Comparison of ENCODE assay signal across 1 cellular context in the genomic region with DNA sequence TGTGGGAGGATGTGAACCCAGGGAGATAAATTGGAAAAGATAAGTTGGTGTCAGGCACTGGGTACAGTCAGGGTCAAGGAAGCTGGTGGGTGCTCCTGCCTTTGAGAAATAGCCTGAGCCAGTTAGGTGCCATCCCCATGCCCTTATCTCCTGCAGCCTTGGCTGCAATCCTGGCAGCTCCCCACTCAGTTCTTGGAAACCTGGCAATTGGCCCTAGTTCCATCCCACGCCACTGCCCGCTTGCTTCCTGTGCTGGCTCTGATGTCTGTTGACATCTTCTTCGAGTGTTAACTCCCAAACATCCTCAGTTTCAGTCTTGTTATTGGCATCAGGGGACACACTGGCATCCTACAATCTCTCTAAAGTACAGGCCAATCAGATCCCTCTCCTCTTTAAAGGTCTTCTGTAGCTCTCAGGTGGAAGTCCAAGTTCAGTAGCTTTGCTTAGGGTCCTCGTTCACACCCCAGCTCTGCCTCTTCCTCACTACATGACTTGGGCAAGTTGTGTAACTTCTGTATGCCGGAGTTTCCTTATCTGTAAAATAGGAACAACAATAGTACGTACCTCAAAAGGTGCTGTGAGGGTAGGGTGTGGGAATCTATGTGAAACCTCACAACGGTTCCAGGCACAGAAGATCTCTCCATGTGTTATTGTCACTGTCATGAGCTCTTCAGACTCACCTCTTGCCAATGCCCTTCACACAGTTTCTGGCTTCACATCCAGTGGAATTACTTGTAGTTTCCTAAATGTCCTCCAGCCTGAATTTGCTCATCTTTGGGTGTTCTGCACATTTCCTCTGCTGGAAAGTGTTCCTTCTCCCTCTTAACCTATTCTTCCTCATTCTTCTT.
TF ChIP-seq lines count a peak whose summit lies in the region.

No MANE protein-coding gene starts in this region.

TF ChIP-seq in GM12878, 131 proteins besides CTCF, POLR2A, EP300 and RAD21:
- TF ChIP-seq FOXK2 (IDR thresholded peaks at IDR 0.05) (no peak), TBL1XR1 (IDR thresholded peaks at IDR 0.05; ENCODE audit: low read depth, low read length) (no peak), SIX5 (IDR thresholded peaks at IDR 0.05; ENCODE audit: low read depth, low read length, severe bottlenecking) (no peak), TAF1 (IDR thresholded peaks at IDR 0.05; ENCODE audit: borderline replicate concordance, low read depth, low read length) (no peak), BHLHE40 (IDR thresholded peaks at IDR 0.05; ENCODE audit: borderline replicate concordance in 1 of 2, low read depth in 2 of 2, low read length in 1 of 2) (no peak), MEF2B (IDR thresholded peaks at IDR 0.05; ENCODE audit: partially characterized antibody, poor library complexity, severe bottlenecking) (no peak), CREB1 (IDR thresholded peaks at IDR 0.05; ENCODE audit: low read depth) (no peak), SUPT20H (IDR thresholded peaks at IDR 0.05; ENCODE audit: borderline replicate concordance, control insufficient read depth, low read depth, low read length) (no peak), SUZ12 (IDR thresholded peaks at IDR 0.05; ENCODE audit: unreplicated experiment) (no peak), TARDBP (IDR thresholded peaks at IDR 0.05; ENCODE audit: borderline replicate concordance) (no peak), ZZZ3 (IDR thresholded peaks at IDR 0.05; ENCODE audit: control insufficient read depth, insufficient read length, low read depth) (no peak), CEBPB (IDR thresholded peaks at IDR 0.05; ENCODE audit: borderline replicate concordance in 1 of 2, low read depth in 2 of 2, low read length in 2 of 2) (no peak), RELA (IDR thresholded peaks at IDR 0.05; ENCODE audit: borderline replicate concordance, partially characterized antibody) (no peak), NFXL1 (IDR thresholded peaks at IDR 0.05; ENCODE audit: borderline replicate concordance) (no peak), SPI1 (IDR thresholded peaks at IDR 0.05; ENCODE audit: borderline replicate concordance, insufficient read depth, low read depth, low read length) (no peak)
- TF ChIP-seq, protein P1, sequence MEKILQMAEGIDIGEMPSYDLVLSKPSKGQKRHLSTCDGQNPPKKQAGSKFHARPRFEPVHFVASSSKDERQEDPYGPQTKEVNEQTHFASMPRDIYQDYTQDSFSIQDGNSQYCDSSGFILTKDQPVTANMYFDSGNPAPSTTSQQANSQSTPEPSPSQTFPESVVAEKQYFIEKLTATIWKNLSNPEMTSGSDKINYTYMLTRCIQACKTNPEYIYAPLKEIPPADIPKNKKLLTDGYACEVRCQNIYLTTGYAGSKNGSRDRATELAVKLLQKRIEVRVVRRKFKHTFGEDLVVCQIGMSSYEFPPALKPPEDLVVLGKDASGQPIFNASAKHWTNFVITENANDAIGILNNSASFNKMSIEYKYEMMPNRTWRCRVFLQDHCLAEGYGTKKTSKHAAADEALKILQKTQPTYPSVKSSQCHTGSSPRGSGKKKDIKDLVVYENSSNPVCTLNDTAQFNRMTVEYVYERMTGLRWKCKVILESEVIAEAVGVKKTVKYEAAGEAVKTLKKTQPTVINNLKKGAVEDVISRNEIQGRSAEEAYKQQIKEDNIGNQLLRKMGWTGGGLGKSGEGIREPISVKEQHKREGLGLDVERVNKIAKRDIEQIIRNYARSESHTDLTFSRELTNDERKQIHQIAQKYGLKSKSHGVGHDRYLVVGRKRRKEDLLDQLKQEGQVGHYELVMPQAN (conservative IDR thresholded peaks at IDR 0.05), result no peak
- TF ChIP-seq, protein P2, sequence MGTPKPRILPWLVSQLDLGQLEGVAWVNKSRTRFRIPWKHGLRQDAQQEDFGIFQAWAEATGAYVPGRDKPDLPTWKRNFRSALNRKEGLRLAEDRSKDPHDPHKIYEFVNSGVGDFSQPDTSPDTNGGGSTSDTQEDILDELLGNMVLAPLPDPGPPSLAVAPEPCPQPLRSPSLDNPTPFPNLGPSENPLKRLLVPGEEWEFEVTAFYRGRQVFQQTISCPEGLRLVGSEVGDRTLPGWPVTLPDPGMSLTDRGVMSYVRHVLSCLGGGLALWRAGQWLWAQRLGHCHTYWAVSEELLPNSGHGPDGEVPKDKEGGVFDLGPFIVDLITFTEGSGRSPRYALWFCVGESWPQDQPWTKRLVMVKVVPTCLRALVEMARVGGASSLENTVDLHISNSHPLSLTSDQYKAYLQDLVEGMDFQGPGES (IDR thresholded peaks at IDR 0.05), result no peak
- TF ChIP-seq, protein P3, sequence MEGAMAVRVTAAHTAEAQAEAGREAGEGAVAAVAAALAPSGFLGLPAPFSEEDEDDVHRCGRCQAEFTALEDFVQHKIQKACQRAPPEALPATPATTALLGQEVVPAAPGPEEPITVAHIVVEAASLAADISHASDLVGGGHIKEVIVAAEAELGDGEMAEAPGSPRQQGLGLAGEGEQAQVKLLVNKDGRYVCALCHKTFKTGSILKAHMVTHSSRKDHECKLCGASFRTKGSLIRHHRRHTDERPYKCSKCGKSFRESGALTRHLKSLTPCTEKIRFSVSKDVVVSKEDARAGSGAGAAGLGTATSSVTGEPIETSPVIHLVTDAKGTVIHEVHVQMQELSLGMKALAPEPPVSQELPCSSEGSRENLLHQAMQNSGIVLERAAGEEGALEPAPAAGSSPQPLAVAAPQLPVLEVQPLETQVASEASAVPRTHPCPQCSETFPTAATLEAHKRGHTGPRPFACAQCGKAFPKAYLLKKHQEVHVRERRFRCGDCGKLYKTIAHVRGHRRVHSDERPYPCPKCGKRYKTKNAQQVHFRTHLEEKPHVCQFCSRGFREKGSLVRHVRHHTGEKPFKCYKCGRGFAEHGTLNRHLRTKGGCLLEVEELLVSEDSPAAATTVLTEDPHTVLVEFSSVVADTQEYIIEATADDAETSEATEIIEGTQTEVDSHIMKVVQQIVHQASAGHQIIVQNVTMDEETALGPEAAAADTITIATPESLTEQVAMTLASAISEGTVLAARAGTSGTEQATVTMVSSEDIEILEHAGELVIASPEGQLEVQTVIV (IDR thresholded peaks at IDR 0.05; ENCODE audit: borderline replicate concordance, partially characterized antibody), result no peak
